In genomic region chr1:120994614-120995013, GRCh38 we compare ENCODE assay signal across 7 cellular contexts.
DNase-seq lines count a peak whose midpoint lies in the region; ATAC-seq, FAIRE-seq and TF ChIP-seq lines count a peak whose summit lies in the region.
"Not testable (repeated sequence)": the region's sequence is repeated elsewhere in the genome, so short reads cannot be mapped to it uniquely, and the experiment has no call there.

No MANE protein-coding gene starts in this region.

- RAD21 ChIA-PET in GM12878 (lab: Charles Lee; ENCODE audit: unreplicated experiment), result not testable (repeated sequence)

- TF ChIP-seq POLR2A in GM12878 (IDR thresholded peaks at IDR 0.05; ENCODE audit: low read depth, low read length), result not testable (repeated sequence)

- not testable (repeated sequence) for H3K9me3 ChIP-seq in OCI-LY3 (ENCODE audit: insufficient read depth, low read length); GM12878 (replicated peaks; ENCODE audit: control insufficient read depth, insufficient read depth, low read length)

- not testable (repeated sequence) for TF ChIP-seq RAD21 in GM12878 (IDR thresholded peaks at IDR 0.05; ENCODE audit: insufficient read depth, low read depth, low read length)

- H3K79me2 ChIP-seq in OCI-LY3 (ENCODE audit: low read length); GM12878 (ENCODE audit: control insufficient read depth, insufficient read depth, low read length): not testable (repeated sequence)

- H3K27ac Mint-ChIP-seq in activated CD8-positive, alpha-beta T cell treated with anti-CD3 and anti-CD28 coated beads, Interleukin-2, amount 10 ng/mL, durations not matched to agents 7 days and 5 days; activated T-helper 17 cell treated with anti-CD3 and anti-CD28 coated beads, Interleukin-2, amount 50 U/mL, for 72 hours; central memory CD8-positive, alpha-beta T cell (ENCODE audit: low read depth): not testable (repeated sequence)

- H3K36me3 Mint-ChIP-seq in activated CD8-positive, alpha-beta T cell treated with anti-CD3 and anti-CD28 coated beads, Interleukin-2, amount 10 ng/mL, durations not matched to agents 7 days and 5 days (ENCODE audit: low read depth); activated T-helper 17 cell treated with anti-CD3 and anti-CD28 coated beads, Interleukin-2, amount 50 U/mL, for 72 hours (ENCODE audit: low read depth); central memory CD8-positive, alpha-beta T cell (ENCODE audit: insufficient read depth): not testable (repeated sequence)

- H3K4me1 ChIP-seq in OCI-LY3 (ENCODE audit: low read length); GM12878 (ENCODE audit: control insufficient read depth, insufficient read depth, low read length): not testable (repeated sequence)

- not testable (repeated sequence) for DNase-seq in activated CD8-positive, alpha-beta T cell treated with anti-CD3 and anti-CD28 coated beads, Interleukin-2, amount 10 ng/mL, durations not matched to agents 7 days and 5 days; GM12878 (ENCODE audit: low read depth, low spot score); central memory CD8-positive, alpha-beta T cell (ENCODE audit: low spot score in 2 of 2); left lobe of liver (ENCODE audit: low spot score)

- BruUV-seq in GM12878 (replicated peaks; lab: Mats Ljungman, UMichigan), result not testable (repeated sequence)

- SMC1A ChIA-PET in GM12878 (lab: Charles Lee; ENCODE audit: uncharacterized antibody, unreplicated experiment), result not testable (repeated sequence)

- H3K4me3 ChIP-seq in OCI-LY3 (ENCODE audit: low read length); GM12878: not testable (repeated sequence)

- not testable (repeated sequence) for H3K9me3 Mint-ChIP-seq in activated CD8-positive, alpha-beta T cell treated with anti-CD3 and anti-CD28 coated beads, Interleukin-2, amount 10 ng/mL, durations not matched to agents 7 days and 5 days (ENCODE audit: insufficient read depth); activated T-helper 17 cell treated with anti-CD3 and anti-CD28 coated beads, Interleukin-2, amount 50 U/mL, for 72 hours; central memory CD8-positive, alpha-beta T cell

- TF ChIP-seq CTCF in OCI-LY3 (IDR thresholded peaks at IDR 0.05; ENCODE audit: low read depth, low read length); GM12878 (IDR thresholded peaks at IDR 0.05 in 2 of 3, conservative IDR thresholded peaks at IDR 0.05 in 1 of 3; ENCODE audit: control insufficient read depth in 2 of 3, extremely low read depth in 1 of 3, insufficient read depth in 1 of 3, low read depth in 3 of 3, low read length in 3 of 3): not testable (repeated sequence)

- not testable (repeated sequence) for H2AFZ ChIP-seq in OCI-LY3 (ENCODE audit: low read depth, low read length); GM12878 (ENCODE audit: control insufficient read depth, low read depth, low read length)

- CTCF ChIA-PET in activated CD8-positive, alpha-beta T cell treated with anti-CD3 and anti-CD28 coated beads, Interleukin-2, amount 10 ng/mL, durations not matched to agents 7 days and 5 days (lab: Charles Lee); GM12878 (lab: Yijun Ruan, JAX): not testable (repeated sequence)

- intact Hi-C loops in GM12878 (cut with micrococcal nuclease; ENCODE audit: unreplicated experiment), result not testable (repeated sequence)

- ATAC-seq in GM18498 (IDR thresholded peaks at IDR 0.05; ENCODE audit: unreplicated experiment) (peak; percentile 8), GM12878 (peak; percentile 54), left lobe of liver (peak; percentile 9)
- ATAC-seq in activated CD8-positive, alpha-beta T cell treated with anti-CD3 and anti-CD28 coated beads, Interleukin-2, amount 10 ng/mL, durations not matched to agents 7 days and 5 days, result peak; percentile 19
- peak; percentile 34 for ATAC-seq in activated T-helper 17 cell treated with anti-CD3 and anti-CD28 coated beads, Interleukin-2, amount 50 U/mL, for 72 hours (replicated peaks)
- peak; percentile 7 for ATAC-seq in central memory CD8-positive, alpha-beta T cell (replicated peaks; ENCODE audit: extremely low read depth, poor library complexity, severe bottlenecking)

- H3K4me2 ChIP-seq in OCI-LY3 (ENCODE audit: low read length), result 0 out of 2 replicates have a peak overlapping the region, but pooled peaks have one; percentile 17
- not testable (repeated sequence) for H3K4me2 ChIP-seq in GM12878 (ENCODE audit: control insufficient read depth, insufficient read depth)

- not testable (repeated sequence) for H3K4me3 Mint-ChIP-seq in activated CD8-positive, alpha-beta T cell treated with anti-CD3 and anti-CD28 coated beads, Interleukin-2, amount 10 ng/mL, durations not matched to agents 7 days and 5 days; activated T-helper 17 cell treated with anti-CD3 and anti-CD28 coated beads, Interleukin-2, amount 50 U/mL, for 72 hours; central memory CD8-positive, alpha-beta T cell

- not testable (repeated sequence) for H3K9ac ChIP-seq in OCI-LY3 (ENCODE audit: low read length); GM12878 (ENCODE audit: control insufficient read depth, insufficient read depth, low read length)

- not testable (repeated sequence) for H3K27me3 Mint-ChIP-seq in activated CD8-positive, alpha-beta T cell treated with anti-CD3 and anti-CD28 coated beads, Interleukin-2, amount 10 ng/mL, durations not matched to agents 7 days and 5 days (ENCODE audit: low read depth); activated T-helper 17 cell treated with anti-CD3 and anti-CD28 coated beads, Interleukin-2, amount 50 U/mL, for 72 hours; central memory CD8-positive, alpha-beta T cell

- TF ChIP-seq EP300 in GM12878 (IDR thresholded peaks at IDR 0.05; ENCODE audit: borderline replicate concordance in 1 of 2, control insufficient read depth in 1 of 2, low read depth in 2 of 2, low read length in 2 of 2), result not testable (repeated sequence)

- H3K36me3 ChIP-seq in OCI-LY3 (replicated peaks; ENCODE audit: low read depth, low read length); GM12878 (ENCODE audit: control insufficient read depth in 2 of 2, insufficient read depth in 2 of 2, low read length in 1 of 2): not testable (repeated sequence)

- FAIRE-seq in GM12878 (lab: Jason Lieb, UNC), result not testable (repeated sequence)

- H3K27ac ChIP-seq in OCI-LY3 (ENCODE audit: low read length); GM12878 (ENCODE audit: control insufficient read depth, insufficient read depth): not testable (repeated sequence)

- H4K20me1 ChIP-seq in OCI-LY3 (ENCODE audit: insufficient read depth, low read length); GM12878 (ENCODE audit: control insufficient read depth, insufficient read depth): not testable (repeated sequence)

- 82% methylated on average over 2 of the region's 2 CpGs for WGBS in GM12878 (ENCODE audit: insufficient coverage, insufficient replicate concordance, low lambda C conversion rate, missing lambda C conversion rate)

- in situ Hi-C loops in GM12878 (cut with MboI), result not testable (repeated sequence)

- H3K4me1 Mint-ChIP-seq in activated CD8-positive, alpha-beta T cell treated with anti-CD3 and anti-CD28 coated beads, Interleukin-2, amount 10 ng/mL, durations not matched to agents 7 days and 5 days (ENCODE audit: low read depth); activated T-helper 17 cell treated with anti-CD3 and anti-CD28 coated beads, Interleukin-2, amount 50 U/mL, for 72 hours; central memory CD8-positive, alpha-beta T cell: not testable (repeated sequence)

- POLR2A ChIA-PET in activated CD8-positive, alpha-beta T cell treated with anti-CD3 and anti-CD28 coated beads, Interleukin-2, amount 10 ng/mL, durations not matched to agents 7 days and 5 days (lab: Charles Lee); GM12878 (lab: Charles Lee): not testable (repeated sequence)

- H3K27me3 ChIP-seq in OCI-LY3 (ENCODE audit: low read depth, low read length); GM12878 (replicated peaks in 1 of 2; ENCODE audit: control insufficient read depth in 2 of 2, insufficient read depth in 2 of 2, low read length in 1 of 2): not testable (repeated sequence)
